1 cellular context compared by ENCODE assay signal in genomic region chr12:50924439-50925341, GRCh38.
TF ChIP-seq lines count a peak whose summit lies in the region.

No MANE protein-coding gene starts in this region.

TF ChIP-seq in HepG2, 621 proteins besides CTCF, POLR2A, EP300 and RAD21 (continued from another document and continues in another):
- TF ChIP-seq YY1 (IDR thresholded peaks at IDR 0.05; ENCODE audit: insufficient read depth, insufficient replicate concordance, low read depth, low read length) (no peak), CREB3 (CRISPR knock-in tag; IDR thresholded peaks at IDR 0.05) (0 out of 2 replicates have a peak, but pooled peaks have one; percentile 25), DMTF1 (CRISPR knock-in tag; IDR thresholded peaks at IDR 0.05) (no peak), MXD4 (CRISPR knock-in tag; IDR thresholded peaks at IDR 0.05) (no peak), NFYB (CRISPR knock-in tag; IDR thresholded peaks at IDR 0.05) (peak; percentile 63), FOXK2 (IDR thresholded peaks at IDR 0.05) (no peak), ZMAT5 (CRISPR knock-in tag; IDR thresholded peaks at IDR 0.05; ENCODE audit: borderline replicate concordance, low read depth) (no peak), KDM4B (CRISPR knock-in tag; IDR thresholded peaks at IDR 0.05) (no peak), STAG1 (CRISPR knock-in tag; IDR thresholded peaks at IDR 0.05) (no peak), KLF12 (CRISPR knock-in tag; IDR thresholded peaks at IDR 0.05; ENCODE audit: borderline replicate concordance) (no peak), ZFP36L1 (CRISPR knock-in tag; IDR thresholded peaks at IDR 0.05) (no peak), PCBP2 (optimal IDR thresholded peaks at IDR 0.05; ENCODE audit: low read depth, low read length, poor library complexity, severe bottlenecking) (no peak), REPIN1 (CRISPR knock-in tag; IDR thresholded peaks at IDR 0.05; ENCODE audit: borderline replicate concordance, low read depth) (no peak), ZFP36 (IDR thresholded peaks at IDR 0.05; ENCODE audit: borderline replicate concordance, low read depth, low read length, partially characterized antibody) (no peak), TBX2 (CRISPR knock-in tag; IDR thresholded peaks at IDR 0.05; ENCODE audit: borderline replicate concordance) (peak; percentile 45; the same call in 1 of the 2 replicates), ZNF333 (CRISPR knock-in tag; IDR thresholded peaks at IDR 0.05; ENCODE audit: borderline replicate concordance) (no peak), ZNF550 (CRISPR knock-in tag; IDR thresholded peaks at IDR 0.05; ENCODE audit: borderline replicate concordance) (no peak), CENPT (CRISPR knock-in tag; IDR thresholded peaks at IDR 0.05; ENCODE audit: low read depth) (no peak), ZSCAN20 (CRISPR knock-in tag; IDR thresholded peaks at IDR 0.05; ENCODE audit: borderline replicate concordance) (no peak), NR2C2 (CRISPR knock-in tag; IDR thresholded peaks at IDR 0.05; ENCODE audit: borderline replicate concordance) (no peak; the same call in 1 of the 2 replicates), MAFK (conservative IDR thresholded peaks at IDR 0.05 in 1 of 2, IDR thresholded peaks at IDR 0.05 in 1 of 2; ENCODE audit: low read length in 2 of 2) (no peak), MTF1 (CRISPR knock-in tag; IDR thresholded peaks at IDR 0.05) (no peak), ZBTB1 (CRISPR knock-in tag; IDR thresholded peaks at IDR 0.05; ENCODE audit: borderline replicate concordance) (no peak), ZFP41 (CRISPR knock-in tag; IDR thresholded peaks at IDR 0.05; ENCODE audit: borderline replicate concordance) (no peak), ZBTB40 (IDR thresholded peaks at IDR 0.05) (no peak), ZBTB40 (CRISPR knock-in tag; IDR thresholded peaks at IDR 0.05) (no peak), ZNF367 (CRISPR knock-in tag; IDR thresholded peaks at IDR 0.05; ENCODE audit: borderline replicate concordance) (no peak), ZNF768 (CRISPR knock-in tag; IDR thresholded peaks at IDR 0.05) (no peak), ZNF703 (CRISPR knock-in tag; IDR thresholded peaks at IDR 0.05; ENCODE audit: borderline replicate concordance) (no peak), NFRKB (IDR thresholded peaks at IDR 0.05) (no peak), ARID4A (CRISPR knock-in tag; IDR thresholded peaks at IDR 0.05; ENCODE audit: borderline replicate concordance) (no peak), HNF4G (IDR thresholded peaks at IDR 0.05; ENCODE audit: borderline replicate concordance, low read depth, low read length) (no peak), HNF4G (CRISPR knock-in tag; IDR thresholded peaks at IDR 0.05; ENCODE audit: borderline replicate concordance, low read depth) (no peak), ZNF546 (CRISPR knock-in tag; conservative IDR thresholded peaks at IDR 0.05) (no peak), SMC3 (IDR thresholded peaks at IDR 0.05; ENCODE audit: low read length) (no peak), ZNF672 (CRISPR knock-in tag; IDR thresholded peaks at IDR 0.05) (no peak), ZNF589 (CRISPR knock-in tag; conservative IDR thresholded peaks at IDR 0.05) (no peak), GPBP1L1 (CRISPR knock-in tag; IDR thresholded peaks at IDR 0.05) (no peak), ZFP62 (CRISPR knock-in tag; IDR thresholded peaks at IDR 0.05) (no peak), ZNF432 (CRISPR knock-in tag; IDR thresholded peaks at IDR 0.05; ENCODE audit: borderline replicate concordance) (no peak)
- TF ChIP-seq, protein P1, sequence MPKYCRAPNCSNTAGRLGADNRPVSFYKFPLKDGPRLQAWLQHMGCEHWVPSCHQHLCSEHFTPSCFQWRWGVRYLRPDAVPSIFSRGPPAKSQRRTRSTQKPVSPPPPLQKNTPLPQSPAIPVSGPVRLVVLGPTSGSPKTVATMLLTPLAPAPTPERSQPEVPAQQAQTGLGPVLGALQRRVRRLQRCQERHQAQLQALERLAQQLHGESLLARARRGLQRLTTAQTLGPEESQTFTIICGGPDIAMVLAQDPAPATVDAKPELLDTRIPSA (CRISPR knock-in tag; IDR thresholded peaks at IDR 0.05; ENCODE audit: borderline replicate concordance) = no peak; the same call in 1 of the 2 replicates
- TF ChIP-seq, protein P2, sequence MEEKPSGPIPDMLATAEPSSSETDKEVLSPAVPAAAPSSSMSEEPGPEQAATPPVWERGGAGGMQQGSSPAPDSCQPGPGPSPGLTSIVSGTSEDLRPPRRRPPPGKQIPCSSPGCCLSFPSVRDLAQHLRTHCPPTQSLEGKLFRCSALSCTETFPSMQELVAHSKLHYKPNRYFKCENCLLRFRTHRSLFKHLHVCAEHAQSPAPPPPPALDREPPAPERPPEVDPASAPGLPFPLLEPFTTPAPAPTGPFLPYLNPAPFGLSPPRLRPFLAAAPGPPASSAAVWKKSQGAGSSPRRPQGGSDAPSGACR (CRISPR knock-in tag; IDR thresholded peaks at IDR 0.05) = no peak
- TF ChIP-seq, protein P3, sequence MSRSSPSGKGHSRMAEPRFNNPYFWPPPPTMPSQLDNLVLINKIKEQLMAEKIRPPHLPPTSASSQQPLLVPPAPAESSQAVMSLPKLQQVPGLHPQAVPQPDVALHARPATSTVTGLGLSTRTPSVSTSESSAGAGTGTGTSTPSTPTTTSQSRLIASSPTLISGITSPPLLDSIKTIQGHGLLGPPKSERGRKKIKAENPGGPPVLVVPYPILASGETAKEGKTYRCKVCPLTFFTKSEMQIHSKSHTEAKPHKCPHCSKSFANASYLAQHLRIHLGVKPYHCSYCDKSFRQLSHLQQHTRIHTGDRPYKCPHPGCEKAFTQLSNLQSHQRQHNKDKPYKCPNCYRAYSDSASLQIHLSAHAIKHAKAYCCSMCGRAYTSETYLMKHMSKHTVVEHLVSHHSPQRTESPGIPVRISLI (CRISPR knock-in tag; IDR thresholded peaks at IDR 0.05; ENCODE audit: borderline replicate concordance) = peak; percentile 81
